ENCODE assay signal across 7 cellular contexts in genomic region chr18:21612125-21613100, GRCh38. TPM values are rescaled to one million over a fixed set of nuclear protein-coding genes. Genes with fewer than 3 reads are reported as not detected.
DNase-seq lines count a peak whose midpoint lies in the region; ATAC-seq, FAIRE-seq and TF ChIP-seq lines count a peak whose summit lies in the region.

TSS of gene SNRPD1 (plus strand) at chr18:21612314. CDS start at chr18:21612430, 116 bp downstream.

- TF ChIP-seq CTCF in astrocyte (IDR thresholded peaks at IDR 0.05; ENCODE audit: insufficient read depth, low read depth, low read length), result peak; percentile 87

- peak within 1 kb of the TSS; percentile 100 for H3K27ac Mint-ChIP-seq in T-helper 2 cell treated with Interferon-gamma antibody and Interleukin-4, amounts not matched to agents 5 μg/mL and 100 μg/mL, for 36 hours
- H3K27ac Mint-ChIP-seq in astrocyte (ENCODE audit: unreplicated experiment), result peak within 1 kb of the TSS; percentile 94

- ATAC-seq in GM18505 (IDR thresholded peaks at IDR 0.05; ENCODE audit: unreplicated experiment) (peak; percentile 99), HG02973 (IDR thresholded peaks at IDR 0.05; ENCODE audit: unreplicated experiment) (peak; percentile 96)

- H3K4me3 Mint-ChIP-seq in T-helper 2 cell treated with Interferon-gamma antibody and Interleukin-4, amounts not matched to agents 5 μg/mL and 100 μg/mL, for 36 hours, result peak within 1 kb of the TSS; percentile 99
- H3K4me3 Mint-ChIP-seq in astrocyte (ENCODE audit: unreplicated experiment), result peak within 1 kb of the TSS; percentile 98

- no peaks in the 10 kb centered on the region for H3K9me3 Mint-ChIP-seq in T-helper 2 cell treated with Interferon-gamma antibody and Interleukin-4, amounts not matched to agents 5 μg/mL and 100 μg/mL, for 36 hours
- no peaks in the 10 kb centered on the region for H3K9me3 Mint-ChIP-seq in astrocyte (ENCODE audit: unreplicated experiment)

- H3K36me3 ChIP-seq in astrocyte (ENCODE audit: insufficient read depth, low read length), result peaks cover 4% of the 10 kb centered on the region

- H3K9me3 ChIP-seq in astrocyte (ENCODE audit: insufficient read depth, low read depth, low read length), result no peaks in the 10 kb centered on the region

- no peaks in the 10 kb centered on the region for H3K27me3 Mint-ChIP-seq in T-helper 2 cell treated with Interferon-gamma antibody and Interleukin-4, amounts not matched to agents 5 μg/mL and 100 μg/mL, for 36 hours (ENCODE audit: low read depth)
- no peaks in the 10 kb centered on the region for H3K27me3 Mint-ChIP-seq in astrocyte (ENCODE audit: low read depth, unreplicated experiment)

- DNase-seq in NCI-H1930 (lab: John Stamatoyannopoulos, UW) (peak; percentile 92 to 94), astrocyte (ENCODE audit: low read depth) (peak; percentile 86), hepatic stellate cell (ENCODE audit: low spot score) (peak; percentile 93), renal cortical epithelial cell (ENCODE audit: low read depth) (peak; percentile 81)
- DNase-seq in T-helper 2 cell treated with Interferon-gamma antibody and Interleukin-4, amounts not matched to agents 5 μg/mL and 100 μg/mL, for 36 hours (ENCODE audit: low spot score), result peak; percentile 93

- peak within 1 kb of the TSS; percentile 91 for H3K4me3 ChIP-seq in astrocyte (ENCODE audit: insufficient read depth, low read depth, low read length)

- H3K79me2 ChIP-seq in astrocyte (ENCODE audit: insufficient read depth, low read length), result peaks cover 53% of the 10 kb centered on the region

- H3K4me1 ChIP-seq in astrocyte (ENCODE audit: insufficient read depth, low read length), result peaks cover 6% of the 10 kb centered on the region

- peaks cover 31% of the 10 kb centered on the region for H3K36me3 Mint-ChIP-seq in T-helper 2 cell treated with Interferon-gamma antibody and Interleukin-4, amounts not matched to agents 5 μg/mL and 100 μg/mL, for 36 hours (ENCODE audit: low read depth)
- H3K36me3 Mint-ChIP-seq in astrocyte (ENCODE audit: low read depth, unreplicated experiment), result peaks cover 4% of the 10 kb centered on the region

- peak within 1 kb of the TSS; percentile 88 for H3K27ac ChIP-seq in astrocyte (ENCODE audit: low read depth, low read length)

- H3K4me2 ChIP-seq in astrocyte (ENCODE audit: low read length), result peak within 1 kb of the TSS; percentile 85

- peaks cover 17% of the 10 kb centered on the region for H3K4me1 Mint-ChIP-seq in T-helper 2 cell treated with Interferon-gamma antibody and Interleukin-4, amounts not matched to agents 5 μg/mL and 100 μg/mL, for 36 hours (ENCODE audit: low read depth)
- no peaks in the 10 kb centered on the region for H3K4me1 Mint-ChIP-seq in astrocyte (ENCODE audit: low read depth, unreplicated experiment)

- no peaks in the 10 kb centered on the region for H3K27me3 ChIP-seq in astrocyte (ENCODE audit: insufficient read depth, low read length)

- H4K20me1 ChIP-seq in astrocyte (ENCODE audit: insufficient read depth, low read length), result peaks cover 34% of the 10 kb centered on the region

- peak; percentile 94 for TF ChIP-seq POLR2A in GM18505 (IDR thresholded peaks at IDR 0.05; ENCODE audit: borderline replicate concordance, extremely low read depth, insufficient read depth, insufficient read length)

- peak within 1 kb of the TSS; percentile 93 for H2AFZ ChIP-seq in astrocyte (ENCODE audit: low read depth, low read length)

- FAIRE-seq in astrocyte (lab: Jason Lieb, UNC), result no peak

- peak within 1 kb of the TSS; percentile 93 for H3K9ac ChIP-seq in astrocyte (ENCODE audit: low read length)

RNA-seq across cellular contexts. Expression of gene SNRPD1, which starts in this region (rescaled TPM):
- total RNA-seq in astrocyte (51.4 and 60.6 TPM in 2 replicates), renal cortical epithelial cell (14.8 and 15.0 TPM in 2 replicates)

Comparison
In these comparisons a context has a peak if more than half of its experiments do, and no peak if none do; other contexts are left out.
1. Peak in every context shown above with its lines: DNase-seq, ATAC-seq, H3K4me3 ChIP-seq and H3K27ac ChIP-seq.